In the genomic region with DNA sequence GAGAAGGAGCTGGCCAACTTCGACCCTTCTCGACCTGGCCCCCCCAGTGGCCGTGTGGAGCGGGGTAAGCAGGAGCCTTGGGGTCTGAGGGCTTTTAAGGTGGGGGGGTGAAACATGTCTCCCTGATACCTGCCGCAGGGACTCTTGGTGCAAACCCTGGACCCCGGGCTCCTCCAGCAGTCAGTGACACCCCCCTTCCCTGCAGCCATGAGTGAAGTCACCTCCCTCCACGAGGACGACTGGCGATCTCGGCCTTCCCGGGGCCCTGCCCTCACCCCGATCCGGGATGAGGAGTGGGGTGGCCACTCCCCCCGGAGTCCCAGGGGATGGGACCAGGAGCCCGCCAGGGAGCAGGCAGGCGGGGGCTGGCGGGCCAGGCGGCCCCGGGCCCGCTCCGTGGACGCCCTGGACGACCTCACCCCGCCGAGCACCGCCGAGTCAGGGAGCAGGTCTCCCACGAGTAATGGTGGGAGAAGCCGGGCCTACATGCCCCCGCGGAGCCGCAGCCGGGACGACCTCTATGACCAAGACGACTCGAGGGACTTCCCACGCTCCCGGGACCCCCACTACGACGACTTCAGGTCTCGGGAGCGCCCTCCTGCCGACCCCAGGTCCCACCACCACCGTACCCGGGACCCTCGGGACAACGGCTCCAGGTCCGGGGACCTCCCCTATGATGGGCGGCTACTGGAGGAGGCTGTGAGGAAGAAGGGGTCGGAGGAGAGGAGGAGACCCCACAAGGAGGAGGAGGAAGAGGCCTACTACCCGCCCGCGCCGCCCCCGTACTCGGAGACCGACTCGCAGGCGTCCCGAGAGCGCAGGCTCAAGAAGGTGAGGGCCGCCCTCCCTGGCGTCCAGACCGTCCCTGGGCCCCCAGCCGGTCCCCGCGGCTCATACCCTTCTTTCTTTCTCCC, we compare ENCODE assay signal across 8 cellular contexts. TPM values are rescaled to one million over a fixed set of nuclear protein-coding genes. Genes with fewer than 3 reads are reported as not detected.
DNase-seq lines count a peak whose midpoint lies in the region; ATAC-seq and TF ChIP-seq lines count a peak whose summit lies in the region.

No MANE protein-coding gene starts in this region.

- H3K27ac ChIP-seq in OCI-LY1 (ENCODE audit: low read depth, low read length, poor library complexity, severe bottlenecking) = peak overlapping the region; percentile 85

- no peaks in the 10 kb centered on the region for H3K79me2 ChIP-seq in OCI-LY1 (ENCODE audit: insufficient read depth, low read length)

- peaks cover 2% of the 10 kb centered on the region for H3K36me3 Mint-ChIP-seq in activated naive CD4-positive, alpha-beta T cell treated with anti-CD3 and anti-CD28 coated beads, Interleukin-2, amount 50 U/mL, for 24 hours

- H2AFZ ChIP-seq in OCI-LY1 (ENCODE audit: low read length) = no peak overlapping the region

- TF ChIP-seq CTCF in GM12864 (IDR thresholded peaks at IDR 0.05; ENCODE audit: low read depth, low read length, missing control alignments) (no peak), OCI-LY1 (IDR thresholded peaks at IDR 0.05; ENCODE audit: low read length) (no peak)

- H3K27ac Mint-ChIP-seq in activated naive CD4-positive, alpha-beta T cell treated with anti-CD3 and anti-CD28 coated beads, Interleukin-2, amount 50 U/mL, for 24 hours = peak overlapping the region; percentile 98

- H3K4me3 ChIP-seq in GM12864 (ENCODE audit: low read depth, low read length) (peak overlapping the region; percentile 87), OCI-LY1 (ENCODE audit: low read depth, low read length, poor library complexity, severe bottlenecking) (peak overlapping the region; percentile 87)

- peak overlapping the region; percentile 95 for H3K9ac ChIP-seq in OCI-LY1 (ENCODE audit: low read length)

- H3K9me3 ChIP-seq in OCI-LY1 (ENCODE audit: low read length) = no peaks in the 10 kb centered on the region

- no peaks in the 10 kb centered on the region for H4K20me1 ChIP-seq in OCI-LY1 (ENCODE audit: insufficient read depth, low read length)

- no peaks in the 10 kb centered on the region for H3K9me3 Mint-ChIP-seq in activated naive CD4-positive, alpha-beta T cell treated with anti-CD3 and anti-CD28 coated beads, Interleukin-2, amount 50 U/mL, for 24 hours

- H3K4me3 Mint-ChIP-seq in activated naive CD4-positive, alpha-beta T cell treated with anti-CD3 and anti-CD28 coated beads, Interleukin-2, amount 50 U/mL, for 24 hours = peak overlapping the region; percentile 95

- DNase-seq in GM12864 (ENCODE audit: low read depth) = no peak
- DNase-seq in cardiac septum (ENCODE audit: low spot score) = peak; percentile 79
- peak; percentile 89 for DNase-seq in posterior vena cava (ENCODE audit: low spot score)
- DNase-seq in NCI-H1694 treated with DMSO at 0.1 percent for 48 hours (lab: John Stamatoyannopoulos, UW) = no peak
- no peak for DNase-seq in SW 1271 (lab: John Stamatoyannopoulos, UW)

- H3K27me3 ChIP-seq in OCI-LY1 (ENCODE audit: insufficient read depth, low read length) = no peaks in the 10 kb centered on the region

- intact Hi-C loops in cardiac septum (cut with DNase I) = no loop called here
- intact Hi-C loops in posterior vena cava (cut with DNase I) = loop anchor here in 1 of 2 donors (10.0 kb wide), 1 partner anchor 122 kb away; the partner anchor contains the start of gene FXYD7

- H3K4me1 ChIP-seq in OCI-LY1 (ENCODE audit: insufficient read depth, low read length, severe bottlenecking) = peaks cover 38% of the 10 kb centered on the region

- H3K4me2 ChIP-seq in OCI-LY1 (ENCODE audit: low read length) = peak overlapping the region; percentile 84

- peaks cover 42% of the 10 kb centered on the region for H3K4me1 Mint-ChIP-seq in activated naive CD4-positive, alpha-beta T cell treated with anti-CD3 and anti-CD28 coated beads, Interleukin-2, amount 50 U/mL, for 24 hours

- ATAC-seq in GM21360 (IDR thresholded peaks at IDR 0.05; ENCODE audit: unreplicated experiment) = no peak

- no peaks in the 10 kb centered on the region for H3K27me3 Mint-ChIP-seq in activated naive CD4-positive, alpha-beta T cell treated with anti-CD3 and anti-CD28 coated beads, Interleukin-2, amount 50 U/mL, for 24 hours

- H3K9me2 ChIP-seq in OCI-LY1 (ENCODE audit: low read depth, low read length) = no peaks in the 10 kb centered on the region

- H3F3A ChIP-seq in OCI-LY1 (ENCODE audit: insufficient read depth, low read length) = no peaks in the 10 kb centered on the region

- H3K36me3 ChIP-seq in OCI-LY1 (ENCODE audit: insufficient read depth, low read length) = peaks cover 62% of the 10 kb centered on the region

RNA-seq across cellular contexts. Expression of gene USF2, which starts 1.6 kb away (rescaled TPM):
- total RNA-seq in cardiac septum (174 TPM), posterior vena cava (10 to 100 TPM; 78.9 to 88.0 TPM)

RNA-seq across cellular contexts. Expression of gene HAMP, which starts 15.2 kb away (rescaled TPM):
- total RNA-seq in cardiac septum (not detected), posterior vena cava (not detected)

RNA-seq across cellular contexts. Expression of gene LSR, which starts 18.4 kb away (rescaled TPM):
- 3.4 TPM for total RNA-seq in cardiac septum
- 1 to 10 TPM; 5.1 to 5.5 TPM for total RNA-seq in posterior vena cava

RNA-seq across cellular contexts. Expression of gene MAG, which starts 24.8 kb away (rescaled TPM):
- total RNA-seq in cardiac septum = not detected
- total RNA-seq in posterior vena cava = not detected

RNA-seq across cellular contexts. Expression of gene FAM187B, which starts 38.6 kb away (rescaled TPM):
- not detected for total RNA-seq in cardiac septum
- total RNA-seq in posterior vena cava = not detected

Comparison
In these comparisons a context has a peak if more than half of its experiments do, and no peak if none do; other contexts are left out.
1. DNase-seq: peak in cardiac septum (single experiment) and posterior vena cava (single experiment); none in GM12864 (single experiment), NCI-H1694 treated with DMSO at 0.1 percent for 48 hours (single experiment) and SW 1271 (0 of 2).